Comparison of ENCODE assay signal across 8 cellular contexts in the genomic region with DNA sequence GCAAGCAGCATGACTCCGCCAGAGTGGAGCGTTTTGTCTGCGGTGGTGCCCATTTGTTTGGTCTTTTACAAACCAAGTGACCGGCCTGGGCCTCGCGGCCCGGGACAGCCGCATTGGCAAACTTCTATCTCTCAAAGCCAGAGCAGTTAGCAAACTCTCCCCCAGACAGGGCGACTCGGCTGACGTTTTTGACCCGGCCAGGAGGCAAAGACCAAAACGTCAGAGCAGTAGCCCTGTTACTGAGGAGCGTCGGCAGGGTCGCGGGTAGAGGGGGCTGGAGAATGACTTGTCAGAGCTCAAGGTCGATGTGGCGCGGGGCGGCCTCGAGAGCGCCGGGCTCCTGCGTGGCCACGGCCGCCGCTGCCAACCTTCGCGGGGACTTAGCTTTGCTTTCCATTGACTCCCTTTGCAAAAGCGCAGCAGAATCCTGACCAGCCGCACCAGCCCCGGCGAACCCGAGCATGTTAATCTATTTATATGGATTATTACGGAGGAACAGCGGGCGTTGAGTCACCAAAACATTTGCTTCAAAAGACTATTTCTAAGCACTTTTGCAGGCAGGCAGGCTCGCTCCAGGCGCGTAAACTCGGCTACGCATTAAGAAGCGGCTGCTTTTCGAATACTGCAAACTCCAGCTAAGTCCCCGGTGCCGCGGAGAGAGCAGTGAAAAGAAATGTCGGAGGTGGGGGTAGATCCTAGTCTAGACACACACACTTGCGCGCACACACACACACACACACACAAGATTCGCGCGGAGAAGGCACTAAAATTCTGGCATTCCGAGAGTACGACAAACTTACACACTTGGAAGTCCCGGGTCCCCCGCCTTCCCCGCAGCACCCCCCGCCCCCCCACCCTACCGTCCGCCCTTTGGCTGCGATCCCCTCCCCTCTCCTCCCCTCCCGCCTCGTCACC. TPM values are rescaled to one million over a fixed set of nuclear protein-coding genes. Genes with fewer than 3 reads are reported as not detected.
DNase-seq lines count a peak whose midpoint lies in the region; ATAC-seq and TF ChIP-seq lines count a peak whose summit lies in the region.

No MANE protein-coding gene starts in this region.

- H3K4me1 ChIP-seq in gastroesophageal sphincter = peaks cover 0 to 78% (median 28%) of the 10 kb centered on the region in 3 donors

- H3K9me3 Mint-ChIP-seq in Calu3 (ENCODE audit: low read depth, unreplicated experiment) = no peaks in the 10 kb centered on the region

- peaks cover 55% of the 10 kb centered on the region for H3K27me3 Mint-ChIP-seq in Calu3 (ENCODE audit: unreplicated experiment)

- DNase-seq in Calu3 = peak; percentile 44
- peak; percentile 56 to 86 for DNase-seq in SW 1271 (lab: John Stamatoyannopoulos, UW)
- peak in 9 of 10 donors; percentile 38 to 91 (median 47) for DNase-seq in posterior cingulate gyrus

- peaks cover 25% of the 10 kb centered on the region for H3K4me1 Mint-ChIP-seq in Calu3 (ENCODE audit: low read depth, unreplicated experiment)

- H3K4me3 Mint-ChIP-seq in Calu3 (ENCODE audit: low read depth, unreplicated experiment) = peak overlapping the region; percentile 90

- peak overlapping the region in 1 of 2 donors; percentile 53 for H3K4me3 ChIP-seq in gastroesophageal sphincter

- TF ChIP-seq CTCF in Calu3 (IDR thresholded peaks at IDR 0.05; ENCODE audit: unreplicated experiment) (no peak), gastroesophageal sphincter (IDR thresholded peaks at IDR 0.05) (no peak)

- BruUV-seq in Calu3 (replicated peaks; lab: Mats Ljungman, UMichigan) = TSS peak; percentile 42

- H3K36me3 Mint-ChIP-seq in Calu3 (ENCODE audit: insufficient read depth, unreplicated experiment) = peaks cover 76% of the 10 kb centered on the region

- no peaks in the 10 kb centered on the region for H3K36me3 ChIP-seq in gastroesophageal sphincter

- TF ChIP-seq EP300 in gastroesophageal sphincter (IDR thresholded peaks at IDR 0.05) = no peak

- WGBS in gastroesophageal sphincter (ENCODE audit: low coverage in 1 of 2), 2 donors = 2% methylated on average over 23 of the region's 65 CpGs; no CpG with 5 or more reads in 1 of the 2 donors

- ATAC-seq in HG02678 (IDR thresholded peaks at IDR 0.05; ENCODE audit: unreplicated experiment) = peak; percentile 3
- ATAC-seq in gastroesophageal sphincter = peak; percentile 13
- no peak for ATAC-seq in GM19455 (IDR thresholded peaks at IDR 0.05; ENCODE audit: unreplicated experiment)
- ATAC-seq in HG03439 (IDR thresholded peaks at IDR 0.05; ENCODE audit: unreplicated experiment) = no peak
- ATAC-seq in HG03565 (IDR thresholded peaks at IDR 0.05; ENCODE audit: unreplicated experiment) = no peak

- H3K9me3 ChIP-seq in gastroesophageal sphincter = no peaks in the 10 kb centered on the region

- peaks cover 100% of the 10 kb centered on the region for H3K27me3 ChIP-seq in gastroesophageal sphincter

- TF ChIP-seq POLR2A in gastroesophageal sphincter (IDR thresholded peaks at IDR 0.05) = no peak

- peak overlapping the region; percentile 97 for H3K27ac Mint-ChIP-seq in Calu3 (ENCODE audit: unreplicated experiment)

- H3K27ac ChIP-seq in gastroesophageal sphincter = peak overlapping the region in 2 of 4 donors; percentile 14 to 44

- CTCF ChIA-PET in Calu3 (lab: Charles Lee) = interaction anchor here (0.6 to 1.5 kb wide), 14 partner anchors 25 to 1353 kb away, joined by 3 to 7 read pairs (median 4); no protein-coding TSS in a partner anchor

- intact Hi-C loops in Calu3 (cut with micrococcal nuclease; ENCODE audit: unreplicated experiment) (loop anchor here (2.0 to 10.0 kb wide), 8 partner anchors 145 to 1483 kb away; no protein-coding TSS in a partner anchor), posterior cingulate gyrus (cut with DNase I) (loop anchor here (2.0 to 10.0 kb wide), 6 partner anchors 215 to 1483 kb away; no protein-coding TSS in a partner anchor)

RNA-seq across cellular contexts. Expression of a gene that starts 0.6 kb away (rescaled TPM):
- total RNA-seq in Calu3 (2022) (173 and 210 TPM in 2 replicates), gastroesophageal sphincter (1 to 10 TPM; 1.1 to 5.4 (median 2.5) TPM)

Comparison
In these comparisons a context has a peak if more than half of its experiments do, and no peak if none do; other contexts are left out.
1. ATAC-seq: peak in HG02678 (single experiment) and gastroesophageal sphincter (single experiment); none in GM19455 (single experiment), HG03439 (single experiment) and HG03565 (single experiment).
2. RNA of a gene that starts 0.6 kb away (total RNA-seq): 173 to 210 TPM in Calu3; 1.1 to 5.4 TPM in gastroesophageal sphincter; every median in the first group is over 10 times any median in the second.
3. Peak in every context shown above with its lines, with median percentiles within 50 percentile points of each other: DNase-seq.